ENCODE assay signal across 12 cellular contexts in the genomic region with DNA sequence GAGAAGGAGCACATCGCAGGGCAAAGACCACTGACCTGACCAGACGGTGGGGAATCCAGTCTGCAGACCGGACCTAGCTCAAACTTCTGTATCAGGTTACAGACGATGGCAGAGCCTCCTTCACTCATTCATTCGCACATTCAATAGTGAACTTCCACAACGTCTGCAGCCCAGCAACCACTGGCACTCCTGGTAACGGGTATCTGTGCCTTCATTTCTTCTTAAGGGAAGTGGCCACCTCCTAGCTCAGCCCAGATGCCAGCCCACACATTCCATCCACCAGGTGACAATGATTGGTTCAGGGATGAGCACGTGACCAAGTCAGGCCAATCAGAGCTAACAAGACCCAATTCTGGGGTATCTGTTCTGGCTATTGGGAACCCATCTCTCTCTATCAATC. TPM values are rescaled to one million over a fixed set of nuclear protein-coding genes. Genes with fewer than 3 reads are reported as not detected.
A peak's percentile ranks its signal among the peaks of the same experiment; 100 is the strongest.
DNase-seq lines count a peak whose midpoint lies in the region; ATAC-seq, FAIRE-seq and TF ChIP-seq lines count a peak whose summit lies in the region.
"Had no signal": no experiment of that assay in that cellular context is flagged by ENCODE, and none has a peak within 500 bp of the region (broad histone marks: within the 10 kb centered on the region; RNA-seq: fewer than 3 reads in every experiment).

No MANE protein-coding gene starts in this region.

- H3K27ac ChIP-seq in foreskin keratinocyte, result no peak overlapping the region
- H3K27ac ChIP-seq: colonic mucosa had no signal

- H3K4me3 ChIP-seq in choroid plexus epithelial cell (ENCODE audit: low read depth, low read length), result no peak overlapping the region
- H3K4me3 ChIP-seq: colonic mucosa, sigmoid colon had no signal

- DNase-seq in GM19239 (ENCODE audit: insufficient read length, low spot score) (no peak), NCI-H82 (lab: John Stamatoyannopoulos, UW) (peak; percentile 78), choroid plexus epithelial cell (ENCODE audit: low read depth) (no peak), NCI-H446 treated with DMSO at 0.1 percent for 48 hours (lab: John Stamatoyannopoulos, UW) (no peak), foreskin keratinocyte (no peak), D341Med (ENCODE audit: low spot score) (no peak)
- no peak for DNase-seq in stimulated activated naive B cell treated with anti-CD40 and anti-IgM and Interleukin-4, amounts not matched to agents 10 μg/mL and 1 μg/mL and 100 μg/mL, for 72 hours
- DNase-seq: activated CD4-positive, alpha-beta T cell treated with anti-CD3 and anti-CD28 coated beads for 1 hour; DMS79 treated with DMSO at 0.1 percent for 48 hours had no signal

- ATAC-seq in stimulated activated naive B cell treated with anti-CD40 and anti-IgM and Interleukin-4, amounts not matched to agents 10 μg/mL and 1 μg/mL and 100 μg/mL, for 72 hours (replicated peaks), result no peak
- no peak for ATAC-seq in foreskin keratinocyte

- TF ChIP-seq CTCF in choroid plexus epithelial cell (conservative IDR thresholded peaks at IDR 0.05; ENCODE audit: low read depth, low read length), result peak; percentile 7
- TF ChIP-seq CTCF in foreskin keratinocyte (conservative IDR thresholded peaks at IDR 0.05), result no peak

- H3K9me3 Mint-ChIP-seq in stimulated activated naive B cell treated with anti-CD40 and anti-IgM and Interleukin-4, amounts not matched to agents 10 μg/mL and 1 μg/mL and 100 μg/mL, for 72 hours, result no peaks in the 10 kb centered on the region

- FAIRE-seq in GM19239 (lab: Jason Lieb, UNC), result peak; percentile 87
- FAIRE-seq: frontal cortex had no signal

- H3K4me1 Mint-ChIP-seq in stimulated activated naive B cell treated with anti-CD40 and anti-IgM and Interleukin-4, amounts not matched to agents 10 μg/mL and 1 μg/mL and 100 μg/mL, for 72 hours, result peaks cover 40 to 66% of the 10 kb centered on the region in 2 donors

- no peaks in the 10 kb centered on the region for H3K27me3 ChIP-seq in foreskin keratinocyte
- H3K27me3 ChIP-seq: colonic mucosa, sigmoid colon had no signal

- peaks cover 3% of the 10 kb centered on the region in 2 donors for H3K36me3 Mint-ChIP-seq in stimulated activated naive B cell treated with anti-CD40 and anti-IgM and Interleukin-4, amounts not matched to agents 10 μg/mL and 1 μg/mL and 100 μg/mL, for 72 hours

- H3K4me1 ChIP-seq in foreskin keratinocyte, result no peaks in the 10 kb centered on the region
- H3K4me1 ChIP-seq: colonic mucosa had no signal

- H3K27ac Mint-ChIP-seq in stimulated activated naive B cell treated with anti-CD40 and anti-IgM and Interleukin-4, amounts not matched to agents 10 μg/mL and 1 μg/mL and 100 μg/mL, for 72 hours, result peak overlapping the region; percentile 90

- no peak overlapping the region for H3K4me3 Mint-ChIP-seq in stimulated activated naive B cell treated with anti-CD40 and anti-IgM and Interleukin-4, amounts not matched to agents 10 μg/mL and 1 μg/mL and 100 μg/mL, for 72 hours

- H3K27me3 Mint-ChIP-seq in stimulated activated naive B cell treated with anti-CD40 and anti-IgM and Interleukin-4, amounts not matched to agents 10 μg/mL and 1 μg/mL and 100 μg/mL, for 72 hours, result peaks cover 0 to 3% of the 10 kb centered on the region in 2 donors

RNA-seq across cellular contexts. Expression of gene ARMC9, which starts 15.9 kb away (rescaled TPM):
- total RNA-seq in foreskin keratinocyte, result 13.4 and 15.4 TPM in 2 replicates
- polyA plus RNA-seq in foreskin keratinocyte, result 9.1 and 11.0 TPM in 2 replicates

RNA-seq across cellular contexts. Expression of gene HTR2B, which starts 57.7 kb away (rescaled TPM):
- total RNA-seq in foreskin keratinocyte, result not detected in 2 replicates
- polyA plus RNA-seq in foreskin keratinocyte, result not detected in 2 replicates
